ENCODE assay signal across 11 cellular contexts in genomic region chr5:2755371-2755715, GRCh38. TPM values are rescaled to one million over a fixed set of nuclear protein-coding genes. Genes with fewer than 3 reads are reported as not detected.
A peak's percentile ranks its signal among the peaks of the same experiment; 100 is the strongest.
DNase-seq lines count a peak whose midpoint lies in the region; ATAC-seq and TF ChIP-seq lines count a peak whose summit lies in the region.
"Had no signal": no experiment of that assay in that cellular context is flagged by ENCODE, and none has a peak within 500 bp of the region (broad histone marks: within the 10 kb centered on the region; RNA-seq: fewer than 3 reads in every experiment).

No MANE protein-coding gene starts in this region.

- 12% methylated on average over 18 of the region's 18 CpGs for WGBS in hepatocyte (ENCODE audit: low lambda C conversion rate, missing lambda C conversion rate)
- 21% methylated on average over 18 of the region's 18 CpGs for WGBS in prostate gland

- H3K27ac Mint-ChIP-seq in activated CD8-positive, alpha-beta memory T cell treated with anti-CD3 and anti-CD28 coated beads, Interleukin-2, amount 10 ng/mL, durations not matched to agents 7 days and 5 days, result peak overlapping the region; percentile 24

- peak overlapping the region; percentile 93 for H2AFZ ChIP-seq in hepatocyte

- H3K27me3 Mint-ChIP-seq in activated CD8-positive, alpha-beta memory T cell treated with anti-CD3 and anti-CD28 coated beads, Interleukin-2, amount 10 ng/mL, durations not matched to agents 7 days and 5 days, result peaks cover 54% of the 10 kb centered on the region

- H3K9me3 ChIP-seq in hepatocyte (ENCODE audit: low read depth), result no peaks in the 10 kb centered on the region
- no peaks in the 10 kb centered on the region for H3K9me3 ChIP-seq in prostate gland

- H3K4me1 ChIP-seq in hepatocyte (ENCODE audit: insufficient read depth) (peaks cover 27% of the 10 kb centered on the region), prostate gland (replicated peaks) (peaks cover 3% of the 10 kb centered on the region)

- H3K4me1 Mint-ChIP-seq in activated CD8-positive, alpha-beta memory T cell treated with anti-CD3 and anti-CD28 coated beads, Interleukin-2, amount 10 ng/mL, durations not matched to agents 7 days and 5 days, result peaks cover 4% of the 10 kb centered on the region

- H3K36me3 Mint-ChIP-seq in activated CD8-positive, alpha-beta memory T cell treated with anti-CD3 and anti-CD28 coated beads, Interleukin-2, amount 10 ng/mL, durations not matched to agents 7 days and 5 days, result peaks cover 4% of the 10 kb centered on the region

- H3K79me2 ChIP-seq in hepatocyte, result peaks cover 3% of the 10 kb centered on the region

- POLR2A ChIA-PET in RWPE1 (lab: Yijun Ruan, JAX; ENCODE audit: low non-redundant PET), result no interaction called here

- H3K9me3 Mint-ChIP-seq in activated CD8-positive, alpha-beta memory T cell treated with anti-CD3 and anti-CD28 coated beads, Interleukin-2, amount 10 ng/mL, durations not matched to agents 7 days and 5 days (ENCODE audit: low read depth), result no peaks in the 10 kb centered on the region

- H3K27ac ChIP-seq in RWPE1, result peak overlapping the region; percentile 95; the same call in 1 of the 2 replicates
- no peak overlapping the region for H3K27ac ChIP-seq in hepatocyte
- no peak overlapping the region for H3K27ac ChIP-seq in prostate gland

- no peak for DNase-seq in activated CD8-positive, alpha-beta memory T cell treated with anti-CD3 and anti-CD28 coated beads, Interleukin-2, amount 10 ng/mL, durations not matched to agents 7 days and 5 days
- no peak for DNase-seq in activated CD8-positive, alpha-beta memory T cell treated with anti-CD3 and anti-CD28 coated beads, Interleukin-2, amount 50 U/mL, for 48 hours
- DNase-seq in RWPE1 (ENCODE audit: low spot score), result no peak
- no peak for DNase-seq in hepatocyte (ENCODE audit: low spot score)
- peak; percentile 2 for DNase-seq in prostate gland (ENCODE audit: low spot score)
- DNase-seq in cerebellar nuclear complex (lab: John Stamatoyannopoulos, UW), result no peak
- DNase-seq: NCI-H446 treated with DMSO at 0.1 percent for 48 hours, OCI-M1, SW 1271 had no signal

- H3K4me3 ChIP-seq in hepatocyte, result no peak overlapping the region
- no peak overlapping the region for H3K4me3 ChIP-seq in prostate gland

- H3K36me3 ChIP-seq in hepatocyte (replicated peaks; ENCODE audit: insufficient read depth, low read depth) (no peaks in the 10 kb centered on the region), prostate gland (no peaks in the 10 kb centered on the region)

- TF ChIP-seq CTCF in RWPE1 (conservative IDR thresholded peaks at IDR 0.05; ENCODE audit: low read depth) (no peak), hepatocyte (IDR thresholded peaks at IDR 0.05; ENCODE audit: poor library complexity) (no peak), prostate gland (IDR thresholded peaks at IDR 0.05) (no peak)

- no peaks in the 10 kb centered on the region for H4K20me1 ChIP-seq in hepatocyte (ENCODE audit: insufficient read depth, poor library complexity, severe bottlenecking)

- no peak overlapping the region for H3K4me3 Mint-ChIP-seq in activated CD8-positive, alpha-beta memory T cell treated with anti-CD3 and anti-CD28 coated beads, Interleukin-2, amount 10 ng/mL, durations not matched to agents 7 days and 5 days

- peaks cover 72% of the 10 kb centered on the region for H3K27me3 ChIP-seq in hepatocyte
- H3K27me3 ChIP-seq in prostate gland (replicated peaks; ENCODE audit: insufficient read depth), result peaks cover 7% of the 10 kb centered on the region

- H3K4me2 ChIP-seq in hepatocyte, result peak overlapping the region; percentile 89

- no peaks in the 10 kb centered on the region for H3K9me2 ChIP-seq in hepatocyte (replicated peaks; ENCODE audit: insufficient read depth)

- no peak for ATAC-seq in activated CD8-positive, alpha-beta memory T cell treated with anti-CD3 and anti-CD28 coated beads, Interleukin-2, amount 10 ng/mL, durations not matched to agents 7 days and 5 days
- ATAC-seq in HG03457 (IDR thresholded peaks at IDR 0.05; ENCODE audit: unreplicated experiment) (no peak), GM18873 (IDR thresholded peaks at IDR 0.05; ENCODE audit: low FRiP score, unreplicated experiment) (no peak)

- no peak for TF ChIP-seq POLR2A in prostate gland (IDR thresholded peaks at IDR 0.05)

- intact Hi-C loops in prostate gland (cut with DNase I), result no loop called here

- CTCF ChIA-PET in activated CD8-positive, alpha-beta memory T cell treated with anti-CD3 and anti-CD28 coated beads, Interleukin-2, amount 10 ng/mL, durations not matched to agents 7 days and 5 days (lab: Charles Lee), result no interaction called here
- CTCF ChIA-PET in RWPE1 (lab: Yijun Ruan, JAX), result interaction anchor here (0.5 kb wide), 1 partner anchor 84 kb away, joined by 3 read pairs; no protein-coding TSS in a partner anchor

RNA-seq across cellular contexts. Expression of gene IRX2, which starts 3.9 kb away (rescaled TPM):
- total RNA-seq in activated CD8-positive, alpha-beta memory T cell treated with anti-CD3 and anti-CD28 coated beads, Interleukin-2, amount 10 ng/mL, durations not matched to agents 7 days and 5 days, result not detected
- total RNA-seq in hepatocyte (6.0 and 7.5 TPM in 2 replicates), prostate gland (10 to 100 TPM; 10.2 to 20.6 TPM)
- polyA plus RNA-seq in hepatocyte, result 7.8 and 8.1 TPM in 2 replicates
